21 cellular contexts compared by ENCODE assay signal in the genomic region with DNA sequence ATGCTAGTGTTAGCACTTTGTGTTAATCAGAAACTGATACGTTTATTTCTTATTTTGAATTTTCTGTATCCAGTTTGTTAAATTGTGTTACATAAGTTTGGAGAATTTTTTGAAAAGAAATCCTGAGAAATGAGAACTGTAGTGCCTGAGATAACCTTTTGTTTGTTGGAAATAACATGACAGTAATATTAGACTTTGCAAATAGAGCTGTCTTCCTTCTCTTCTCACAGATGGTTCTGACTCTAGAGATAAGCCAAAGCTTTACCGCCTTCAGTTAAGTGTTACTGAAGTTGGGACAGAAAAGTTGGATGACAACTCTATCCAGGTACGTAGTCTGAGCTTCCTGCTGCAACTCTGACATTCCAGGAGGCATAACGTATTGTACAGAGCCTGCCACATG.
"Had no signal": no experiment of that assay in that cellular context is flagged by ENCODE, and none has a peak within 500 bp of the region (broad histone marks: within the 10 kb centered on the region; RNA-seq: fewer than 3 reads in every experiment).

No MANE protein-coding gene starts in this region.

- H3K36me3 Mint-ChIP-seq: naive B cell, natural killer cell, type B pancreatic cell had no signal

- H3K4me3 ChIP-seq: left ventricle myocardium inferior, lung, ovary, right atrium auricular region, right lobe of liver, smooth muscle cell, tibial nerve, vagina had no signal

- H3K27me3 ChIP-seq: ovary, right atrium auricular region, right lobe of liver, tibial nerve, vagina had no signal

- H3K27me3 Mint-ChIP-seq: naive B cell; progenitor cell of endocrine pancreas; stimulated activated naive CD8-positive, alpha-beta T cell treated with anti-CD3 and anti-CD28 coated beads, Interleukin-15, Interleukin-2, amounts not matched to agents 100 ng/mL and 50 ng/mL, for 24 hours; type B pancreatic cell had no signal

- DNase-seq: hypothalamus; islet precursor cell; left ventricle myocardium inferior; mesendoderm; naive B cell; natural killer cell; ovary; right lobe of liver; stimulated activated CD4-positive, alpha-beta T cell treated with anti-CD3 and anti-CD28 coated beads, Interleukin-15, amount 100 ng/mL, for 24 hours; stimulated activated CD4-positive, alpha-beta T cell treated with anti-CD3 and anti-CD28 coated beads, Interleukin-2, amount 100 ng/mL, for 24 hours; stimulated activated CD4-positive, alpha-beta T cell treated with anti-CD3 and anti-CD28 coated beads, Interleukin-4, amount 100 ng/mL, for 1 hour; stimulated activated naive CD4-positive, alpha-beta T cell had no signal

- H3K27ac Mint-ChIP-seq: natural killer cell; progenitor cell of endocrine pancreas; stimulated activated naive CD8-positive, alpha-beta T cell treated with anti-CD3 and anti-CD28 coated beads, Interleukin-15, Interleukin-2, amounts not matched to agents 100 ng/mL and 50 ng/mL, for 24 hours; type B pancreatic cell had no signal

- H3K27ac ChIP-seq: left ventricle myocardium inferior, ovary, right atrium auricular region, right lobe of liver, tibial nerve, vagina had no signal

- H3K4me1 Mint-ChIP-seq: mesothelial cell of epicardium, naive B cell, natural killer cell had no signal

- H3K9me3 ChIP-seq: left ventricle myocardium inferior, ovary, right atrium auricular region, right lobe of liver, tibial nerve, vagina had no signal

- H3K4me2 ChIP-seq: smooth muscle cell had no signal

- H3K9me3 Mint-ChIP-seq: mesothelial cell of epicardium; naive B cell; natural killer cell; stimulated activated naive CD8-positive, alpha-beta T cell treated with anti-CD3 and anti-CD28 coated beads, Interleukin-15, Interleukin-2, amounts not matched to agents 100 ng/mL and 50 ng/mL, for 24 hours; type B pancreatic cell had no signal

- H3K4me3 Mint-ChIP-seq: mesothelial cell of epicardium; naive B cell; natural killer cell; stimulated activated naive CD8-positive, alpha-beta T cell treated with anti-CD3 and anti-CD28 coated beads, Interleukin-15, Interleukin-2, amounts not matched to agents 100 ng/mL and 50 ng/mL, for 24 hours; type B pancreatic cell had no signal

- H3K36me3 ChIP-seq: ovary had no signal

- H3K4me1 ChIP-seq: left ventricle myocardium inferior, right atrium auricular region, right lobe of liver, tibial nerve, vagina had no signal
